ENCODE assay signal across 1 cellular context in the genomic region with DNA sequence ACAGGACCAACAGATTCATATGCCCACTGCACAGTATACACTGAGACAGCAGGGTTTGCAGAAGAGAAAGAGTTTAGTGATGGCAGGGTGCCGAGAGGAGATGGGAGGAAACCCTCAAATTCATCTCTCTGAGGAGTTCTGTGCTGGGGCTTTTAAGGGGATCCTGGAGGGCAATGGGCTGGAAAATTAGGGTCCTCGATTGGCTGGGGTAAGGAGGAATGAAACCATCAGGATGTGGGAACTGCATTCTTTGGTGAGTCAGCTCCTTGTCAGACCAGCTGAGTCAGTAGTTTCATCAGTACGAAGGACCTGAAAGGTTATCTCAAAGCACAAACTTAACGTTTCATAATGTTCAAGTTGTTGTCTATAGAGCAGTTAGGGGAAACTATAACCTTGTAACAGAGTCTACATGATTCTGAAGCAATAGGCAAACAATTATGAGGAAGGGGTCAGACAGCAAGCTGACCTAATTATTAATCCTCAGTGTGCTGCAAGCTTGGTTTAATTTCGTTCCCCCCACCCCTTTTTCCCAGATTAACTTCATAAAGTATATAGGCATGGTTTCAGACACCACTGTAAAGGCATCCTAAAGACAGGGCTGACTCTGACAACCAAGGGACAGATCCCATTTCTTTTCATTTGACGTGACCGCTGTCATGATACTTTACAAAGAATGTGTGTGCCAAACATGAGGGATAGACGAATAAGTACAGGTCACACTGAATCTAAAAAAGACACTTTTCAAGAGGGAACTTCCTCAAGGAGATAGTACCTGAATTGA.
TF ChIP-seq lines count a peak whose summit lies in the region.

No MANE protein-coding gene starts in this region.

TF ChIP-seq in K562, 482 proteins besides CTCF, POLR2A, EP300 and RAD21 (continued from another document and continues in another):
- TF ChIP-seq, protein P1, sequence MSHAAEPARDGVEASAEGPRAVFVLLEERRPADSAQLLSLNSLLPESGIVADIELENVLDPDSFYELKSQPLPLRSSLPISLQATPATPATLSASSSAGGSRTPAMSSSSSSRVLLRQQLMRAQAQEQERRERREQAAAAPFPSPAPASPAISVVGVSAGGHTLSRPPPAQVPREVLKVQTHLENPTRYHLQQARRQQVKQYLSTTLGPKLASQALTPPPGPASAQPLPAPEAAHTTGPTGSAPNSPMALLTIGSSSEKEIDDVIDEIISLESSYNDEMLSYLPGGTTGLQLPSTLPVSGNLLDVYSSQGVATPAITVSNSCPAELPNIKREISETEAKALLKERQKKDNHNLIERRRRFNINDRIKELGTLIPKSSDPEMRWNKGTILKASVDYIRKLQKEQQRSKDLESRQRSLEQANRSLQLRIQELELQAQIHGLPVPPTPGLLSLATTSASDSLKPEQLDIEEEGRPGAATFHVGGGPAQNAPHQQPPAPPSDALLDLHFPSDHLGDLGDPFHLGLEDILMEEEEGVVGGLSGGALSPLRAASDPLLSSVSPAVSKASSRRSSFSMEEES (CRISPR knock-in tag; IDR thresholded peaks at IDR 0.05): no peak
- TF ChIP-seq, protein P2, sequence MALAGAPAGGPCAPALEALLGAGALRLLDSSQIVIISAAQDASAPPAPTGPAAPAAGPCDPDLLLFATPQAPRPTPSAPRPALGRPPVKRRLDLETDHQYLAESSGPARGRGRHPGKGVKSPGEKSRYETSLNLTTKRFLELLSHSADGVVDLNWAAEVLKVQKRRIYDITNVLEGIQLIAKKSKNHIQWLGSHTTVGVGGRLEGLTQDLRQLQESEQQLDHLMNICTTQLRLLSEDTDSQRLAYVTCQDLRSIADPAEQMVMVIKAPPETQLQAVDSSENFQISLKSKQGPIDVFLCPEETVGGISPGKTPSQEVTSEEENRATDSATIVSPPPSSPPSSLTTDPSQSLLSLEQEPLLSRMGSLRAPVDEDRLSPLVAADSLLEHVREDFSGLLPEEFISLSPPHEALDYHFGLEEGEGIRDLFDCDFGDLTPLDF (CRISPR knock-in tag; IDR thresholded peaks at IDR 0.05): no peak
- TF ChIP-seq CBX3 (IDR thresholded peaks at IDR 0.05; ENCODE audit: borderline replicate concordance in 1 of 2, low read length in 2 of 2): peak in 1 of 2 experiments; percentile 92; a peak in 1 of 3 replicates
- TF ChIP-seq CSDE1 (IDR thresholded peaks at IDR 0.05): no peak; a peak in 1 of 4 replicates
- TF ChIP-seq ARNT (IDR thresholded peaks at IDR 0.05): 0 out of 4 replicates have a peak, but pooled peaks of 1 of the 2 experiments have one; percentile 58
- TF ChIP-seq, protein P3, sequence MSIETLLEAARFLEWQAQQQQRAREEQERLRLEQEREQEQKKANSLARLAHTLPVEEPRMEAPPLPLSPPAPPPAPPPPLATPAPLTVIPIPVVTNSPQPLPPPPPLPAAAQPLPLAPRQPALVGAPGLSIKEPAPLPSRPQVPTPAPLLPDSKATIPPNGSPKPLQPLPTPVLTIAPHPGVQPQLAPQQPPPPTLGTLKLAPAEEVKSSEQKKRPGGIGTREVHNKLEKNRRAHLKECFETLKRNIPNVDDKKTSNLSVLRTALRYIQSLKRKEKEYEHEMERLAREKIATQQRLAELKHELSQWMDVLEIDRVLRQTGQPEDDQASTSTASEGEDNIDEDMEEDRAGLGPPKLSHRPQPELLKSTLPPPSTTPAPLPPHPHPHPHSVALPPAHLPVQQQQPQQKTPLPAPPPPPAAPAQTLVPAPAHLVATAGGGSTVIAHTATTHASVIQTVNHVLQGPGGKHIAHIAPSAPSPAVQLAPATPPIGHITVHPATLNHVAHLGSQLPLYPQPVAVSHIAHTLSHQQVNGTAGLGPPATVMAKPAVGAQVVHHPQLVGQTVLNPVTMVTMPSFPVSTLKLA (conservative IDR thresholded peaks at IDR 0.05): peak in 1 of 2 experiments; percentile 32; a peak in 1 of 4 replicates
- TF ChIP-seq, protein P4, sequence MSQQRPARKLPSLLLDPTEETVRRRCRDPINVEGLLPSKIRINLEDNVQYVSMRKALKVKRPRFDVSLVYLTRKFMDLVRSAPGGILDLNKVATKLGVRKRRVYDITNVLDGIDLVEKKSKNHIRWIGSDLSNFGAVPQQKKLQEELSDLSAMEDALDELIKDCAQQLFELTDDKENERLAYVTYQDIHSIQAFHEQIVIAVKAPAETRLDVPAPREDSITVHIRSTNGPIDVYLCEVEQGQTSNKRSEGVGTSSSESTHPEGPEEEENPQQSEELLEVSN (IDR thresholded peaks at IDR 0.05; ENCODE audit: borderline replicate concordance in 1 of 2, extremely low read depth in 1 of 2, insufficient read depth in 1 of 2, insufficient read length in 1 of 2, low read depth in 1 of 2, low read length in 1 of 2, poor library complexity in 1 of 2, severe bottlenecking in 1 of 2): no peak
- no peak for TF ChIP-seq RFX5 (IDR thresholded peaks at IDR 0.05; ENCODE audit: low read depth, low read length)
- TF ChIP-seq JUN (IDR thresholded peaks at IDR 0.05; ENCODE audit: borderline replicate concordance, low read depth, low read length): peak; percentile 77; the same call in 1 of the 2 replicates
- TF ChIP-seq JUN (CRISPR knock-in tag; IDR thresholded peaks at IDR 0.05; ENCODE audit: borderline replicate concordance): no peak
- peak; percentile 90 for TF ChIP-seq NFE2 (IDR thresholded peaks at IDR 0.05; ENCODE audit: low read depth)
- peak; percentile 60 for TF ChIP-seq NFIC (IDR thresholded peaks at IDR 0.05)
- TF ChIP-seq DACH1 (IDR thresholded peaks at IDR 0.05; ENCODE audit: partially characterized antibody): no peak
- peak; percentile 1 for TF ChIP-seq BRD9 (IDR thresholded peaks at IDR 0.05; ENCODE audit: low read depth, partially characterized antibody)
- no peak for TF ChIP-seq HNRNPUL1 (IDR thresholded peaks at IDR 0.05; ENCODE audit: low read length)
- TF ChIP-seq ZNF444 (CRISPR knock-in tag; IDR thresholded peaks at IDR 0.05): no peak
- no peak for TF ChIP-seq TOE1 (IDR thresholded peaks at IDR 0.05; ENCODE audit: borderline replicate concordance)
- TF ChIP-seq TOE1 (CRISPR knock-in tag; IDR thresholded peaks at IDR 0.05; ENCODE audit: borderline replicate concordance, low read depth): no peak
- TF ChIP-seq, protein P5, sequence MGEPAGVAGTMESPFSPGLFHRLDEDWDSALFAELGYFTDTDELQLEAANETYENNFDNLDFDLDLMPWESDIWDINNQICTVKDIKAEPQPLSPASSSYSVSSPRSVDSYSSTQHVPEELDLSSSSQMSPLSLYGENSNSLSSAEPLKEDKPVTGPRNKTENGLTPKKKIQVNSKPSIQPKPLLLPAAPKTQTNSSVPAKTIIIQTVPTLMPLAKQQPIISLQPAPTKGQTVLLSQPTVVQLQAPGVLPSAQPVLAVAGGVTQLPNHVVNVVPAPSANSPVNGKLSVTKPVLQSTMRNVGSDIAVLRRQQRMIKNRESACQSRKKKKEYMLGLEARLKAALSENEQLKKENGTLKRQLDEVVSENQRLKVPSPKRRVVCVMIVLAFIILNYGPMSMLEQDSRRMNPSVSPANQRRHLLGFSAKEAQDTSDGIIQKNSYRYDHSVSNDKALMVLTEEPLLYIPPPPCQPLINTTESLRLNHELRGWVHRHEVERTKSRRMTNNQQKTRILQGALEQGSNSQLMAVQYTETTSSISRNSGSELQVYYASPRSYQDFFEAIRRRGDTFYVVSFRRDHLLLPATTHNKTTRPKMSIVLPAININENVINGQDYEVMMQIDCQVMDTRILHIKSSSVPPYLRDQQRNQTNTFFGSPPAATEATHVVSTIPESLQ (CRISPR knock-in tag; IDR thresholded peaks at IDR 0.05): no peak
- peak in 1 of 2 experiments; percentile 79; a peak in 1 of 4 replicates for TF ChIP-seq RCOR1 (IDR thresholded peaks at IDR 0.05; ENCODE audit: borderline replicate concordance in 1 of 2, low read depth in 2 of 2, low read length in 2 of 2)
- TF ChIP-seq ZBTB7A (IDR thresholded peaks at IDR 0.05; ENCODE audit: borderline replicate concordance, control insufficient read depth, low read depth, low read length): no peak
- TF ChIP-seq, protein P6, sequence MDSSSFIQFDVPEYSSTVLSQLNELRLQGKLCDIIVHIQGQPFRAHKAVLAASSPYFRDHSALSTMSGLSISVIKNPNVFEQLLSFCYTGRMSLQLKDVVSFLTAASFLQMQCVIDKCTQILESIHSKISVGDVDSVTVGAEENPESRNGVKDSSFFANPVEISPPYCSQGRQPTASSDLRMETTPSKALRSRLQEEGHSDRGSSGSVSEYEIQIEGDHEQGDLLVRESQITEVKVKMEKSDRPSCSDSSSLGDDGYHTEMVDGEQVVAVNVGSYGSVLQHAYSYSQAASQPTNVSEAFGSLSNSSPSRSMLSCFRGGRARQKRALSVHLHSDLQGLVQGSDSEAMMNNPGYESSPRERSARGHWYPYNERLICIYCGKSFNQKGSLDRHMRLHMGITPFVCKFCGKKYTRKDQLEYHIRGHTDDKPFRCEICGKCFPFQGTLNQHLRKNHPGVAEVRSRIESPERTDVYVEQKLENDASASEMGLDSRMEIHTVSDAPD (CRISPR knock-in tag; IDR thresholded peaks at IDR 0.05): no peak
- no peak for TF ChIP-seq PCBP2 (IDR thresholded peaks at IDR 0.05; ENCODE audit: low read depth, low read length, poor library complexity, severe bottlenecking)
- no peak for TF ChIP-seq FUS (optimal IDR thresholded peaks at IDR 0.05; ENCODE audit: low read depth, low read length)
- TF ChIP-seq DMBX1 (CRISPR knock-in tag; IDR thresholded peaks at IDR 0.05; ENCODE audit: borderline replicate concordance): 0 out of 2 replicates have a peak, but pooled peaks have one; percentile 19
- TF ChIP-seq, protein P7, sequence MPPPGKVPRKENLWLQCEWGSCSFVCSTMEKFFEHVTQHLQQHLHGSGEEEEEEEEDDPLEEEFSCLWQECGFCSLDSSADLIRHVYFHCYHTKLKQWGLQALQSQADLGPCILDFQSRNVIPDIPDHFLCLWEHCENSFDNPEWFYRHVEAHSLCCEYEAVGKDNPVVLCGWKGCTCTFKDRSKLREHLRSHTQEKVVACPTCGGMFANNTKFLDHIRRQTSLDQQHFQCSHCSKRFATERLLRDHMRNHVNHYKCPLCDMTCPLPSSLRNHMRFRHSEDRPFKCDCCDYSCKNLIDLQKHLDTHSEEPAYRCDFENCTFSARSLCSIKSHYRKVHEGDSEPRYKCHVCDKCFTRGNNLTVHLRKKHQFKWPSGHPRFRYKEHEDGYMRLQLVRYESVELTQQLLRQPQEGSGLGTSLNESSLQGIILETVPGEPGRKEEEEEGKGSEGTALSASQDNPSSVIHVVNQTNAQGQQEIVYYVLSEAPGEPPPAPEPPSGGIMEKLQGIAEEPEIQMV (tag; conservative IDR thresholded peaks at IDR 0.05; ENCODE audit: low read depth): no peak
- TF ChIP-seq BACH1 (tag; IDR thresholded peaks at IDR 0.05): peak; percentile 96
- no peak for TF ChIP-seq KAT8 (IDR thresholded peaks at IDR 0.05; ENCODE audit: low read depth)
- TF ChIP-seq NR2C2 (CRISPR knock-in tag; IDR thresholded peaks at IDR 0.05): no peak
- no peak for TF ChIP-seq NR2C2 (tag; IDR thresholded peaks at IDR 0.05)
- TF ChIP-seq ZNF24 (IDR thresholded peaks at IDR 0.05): no peak
- TF ChIP-seq ZNF239 (CRISPR knock-in tag; IDR thresholded peaks at IDR 0.05): no peak
- TF ChIP-seq GATAD2B (IDR thresholded peaks at IDR 0.05; ENCODE audit: borderline replicate concordance): no peak
- TF ChIP-seq ZNF23 (CRISPR knock-in tag; IDR thresholded peaks at IDR 0.05): 0 out of 2 replicates have a peak, but pooled peaks have one; percentile 18
- TF ChIP-seq POLR2B (IDR thresholded peaks at IDR 0.05; ENCODE audit: low read depth, partially characterized antibody): peak; percentile 26
- TF ChIP-seq, protein P8, sequence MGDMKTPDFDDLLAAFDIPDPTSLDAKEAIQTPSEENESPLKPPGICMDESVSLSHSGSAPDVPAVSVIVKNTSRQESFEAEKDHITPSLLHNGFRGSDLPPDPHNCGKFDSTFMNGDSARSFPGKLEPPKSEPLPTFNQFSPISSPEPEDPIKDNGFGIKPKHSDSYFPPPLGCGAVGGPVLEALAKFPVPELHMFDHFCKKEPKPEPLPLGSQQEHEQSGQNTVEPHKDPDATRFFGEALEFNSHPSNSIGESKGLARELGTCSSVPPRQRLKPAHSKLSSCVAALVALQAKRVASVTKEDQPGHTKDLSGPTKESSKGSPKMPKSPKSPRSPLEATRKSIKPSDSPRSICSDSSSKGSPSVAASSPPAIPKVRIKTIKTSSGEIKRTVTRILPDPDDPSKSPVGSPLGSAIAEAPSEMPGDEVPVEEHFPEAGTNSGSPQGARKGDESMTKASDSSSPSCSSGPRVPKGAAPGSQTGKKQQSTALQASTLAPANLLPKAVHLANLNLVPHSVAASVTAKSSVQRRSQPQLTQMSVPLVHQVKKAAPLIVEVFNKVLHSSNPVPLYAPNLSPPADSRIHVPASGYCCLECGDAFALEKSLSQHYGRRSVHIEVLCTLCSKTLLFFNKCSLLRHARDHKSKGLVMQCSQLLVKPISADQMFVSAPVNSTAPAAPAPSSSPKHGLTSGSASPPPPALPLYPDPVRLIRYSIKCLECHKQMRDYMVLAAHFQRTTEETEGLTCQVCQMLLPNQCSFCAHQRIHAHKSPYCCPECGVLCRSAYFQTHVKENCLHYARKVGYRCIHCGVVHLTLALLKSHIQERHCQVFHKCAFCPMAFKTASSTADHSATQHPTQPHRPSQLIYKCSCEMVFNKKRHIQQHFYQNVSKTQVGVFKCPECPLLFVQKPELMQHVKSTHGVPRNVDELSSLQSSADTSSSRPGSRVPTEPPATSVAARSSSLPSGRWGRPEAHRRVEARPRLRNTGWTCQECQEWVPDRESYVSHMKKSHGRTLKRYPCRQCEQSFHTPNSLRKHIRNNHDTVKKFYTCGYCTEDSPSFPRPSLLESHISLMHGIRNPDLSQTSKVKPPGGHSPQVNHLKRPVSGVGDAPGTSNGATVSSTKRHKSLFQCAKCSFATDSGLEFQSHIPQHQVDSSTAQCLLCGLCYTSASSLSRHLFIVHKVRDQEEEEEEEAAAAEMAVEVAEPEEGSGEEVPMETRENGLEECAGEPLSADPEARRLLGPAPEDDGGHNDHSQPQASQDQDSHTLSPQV (IDR thresholded peaks at IDR 0.05): peak; percentile 61
- TF ChIP-seq, protein P9, sequence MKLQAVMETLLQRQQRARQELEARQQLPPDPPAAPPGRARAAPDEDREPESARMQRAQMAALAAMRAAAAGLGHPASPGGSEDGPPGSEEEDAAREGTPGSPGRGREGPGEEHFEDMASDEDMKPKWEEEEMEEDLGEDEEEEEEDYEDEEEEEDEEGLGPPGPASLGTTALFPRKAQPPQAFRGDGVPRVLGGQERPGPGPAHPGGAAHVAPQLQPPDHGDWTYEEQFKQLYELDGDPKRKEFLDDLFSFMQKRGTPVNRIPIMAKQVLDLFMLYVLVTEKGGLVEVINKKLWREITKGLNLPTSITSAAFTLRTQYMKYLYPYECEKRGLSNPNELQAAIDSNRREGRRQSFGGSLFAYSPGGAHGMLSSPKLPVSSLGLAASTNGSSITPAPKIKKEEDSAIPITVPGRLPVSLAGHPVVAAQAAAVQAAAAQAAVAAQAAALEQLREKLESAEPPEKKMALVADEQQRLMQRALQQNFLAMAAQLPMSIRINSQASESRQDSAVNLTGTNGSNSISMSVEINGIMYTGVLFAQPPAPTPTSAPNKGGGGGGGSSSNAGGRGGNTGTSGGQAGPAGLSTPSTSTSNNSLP (IDR thresholded peaks at IDR 0.05; ENCODE audit: borderline replicate concordance, low read depth, low read length): no peak
- TF ChIP-seq HNRNPLL (IDR thresholded peaks at IDR 0.05; ENCODE audit: low read depth, low read length, poor library complexity, severe bottlenecking): no peak
- TF ChIP-seq MTF1 (CRISPR knock-in tag; IDR thresholded peaks at IDR 0.05; ENCODE audit: borderline replicate concordance): no peak
- TF ChIP-seq CXXC5 (CRISPR knock-in tag; IDR thresholded peaks at IDR 0.05): no peak
- 0 out of 2 replicates have a peak, but pooled peaks have one; percentile 20 for TF ChIP-seq ZNF445 (CRISPR knock-in tag; IDR thresholded peaks at IDR 0.05; ENCODE audit: low read depth)
- TF ChIP-seq THRAP3 (IDR thresholded peaks at IDR 0.05; ENCODE audit: borderline replicate concordance): no peak
- peak; percentile 96 for TF ChIP-seq MAFK (IDR thresholded peaks at IDR 0.05; ENCODE audit: low read length)
- TF ChIP-seq TBL1XR1 (IDR thresholded peaks at IDR 0.05; ENCODE audit: low read length in 2 of 2): no peak
- no peak for TF ChIP-seq RB1 (IDR thresholded peaks at IDR 0.05; ENCODE audit: low read depth)
- no peak for TF ChIP-seq ELF4 (CRISPR knock-in tag; IDR thresholded peaks at IDR 0.05)
- peak; percentile 57; the same call in 1 of the 2 replicates for TF ChIP-seq ZEB2 (IDR thresholded peaks at IDR 0.05)
